Comparison of ENCODE assay signal across 15 cellular contexts in genomic region chr14:55265197-55265596, GRCh38. TPM values are rescaled to one million over a fixed set of nuclear protein-coding genes. Genes with fewer than 3 reads are reported as not detected.
DNase-seq lines count a peak whose midpoint lies in the region; ATAC-seq and TF ChIP-seq lines count a peak whose summit lies in the region.
"Had no signal": no experiment of that assay in that cellular context is flagged by ENCODE, and none has a peak within 500 bp of the region (broad histone marks: within the 10 kb centered on the region; RNA-seq: fewer than 3 reads in every experiment).

No MANE protein-coding gene starts in this region.

- H3K9me3 ChIP-seq in OCI-LY7 (ENCODE audit: low read length) (no peaks in the 10 kb centered on the region), esophagus squamous epithelium (no peaks in the 10 kb centered on the region)
- H3K9me3 ChIP-seq: transverse colon had no signal

- no peaks in the 10 kb centered on the region for H3K79me2 ChIP-seq in OCI-LY7 (ENCODE audit: insufficient read depth, low read depth, low read length)

- no TSS peak for BruUV-seq in OCI-LY7 (replicated peaks; lab: Mats Ljungman, UMichigan)

- no peak for TF ChIP-seq POLR2A in esophagus squamous epithelium (IDR thresholded peaks at IDR 0.05)

- H3K4me3 ChIP-seq in OCI-LY7 (ENCODE audit: low read depth, low read length, poor library complexity, severe bottlenecking) (no peak overlapping the region), esophagus squamous epithelium (no peak overlapping the region)
- H3K4me3 ChIP-seq: spleen, transverse colon had no signal

- peak overlapping the region; percentile 60 for H2AFZ ChIP-seq in OCI-LY7 (ENCODE audit: low read length)

- no peaks in the 10 kb centered on the region for H3K36me3 Mint-ChIP-seq in activated CD4-positive, alpha-beta memory T cell treated with anti-CD3 and anti-CD28 coated beads for 36 hours
- H3K36me3 Mint-ChIP-seq in activated CD4-positive, alpha-beta memory T cell treated with anti-CD3 and anti-CD28 coated beads, Interleukin-2, amount 10 ng/mL, durations not matched to agents 7 days and 5 days (ENCODE audit: low read depth): no peaks in the 10 kb centered on the region
- H3K36me3 Mint-ChIP-seq in naive B cell: peaks cover 0 to 8% of the 10 kb centered on the region in 2 donors
- H3K36me3 Mint-ChIP-seq: T-cell had no signal

- H3K27ac Mint-ChIP-seq in activated CD4-positive, alpha-beta memory T cell treated with anti-CD3 and anti-CD28 coated beads for 36 hours: no peak overlapping the region
- no peak overlapping the region for H3K27ac Mint-ChIP-seq in activated CD4-positive, alpha-beta memory T cell treated with anti-CD3 and anti-CD28 coated beads, Interleukin-2, amount 10 ng/mL, durations not matched to agents 7 days and 5 days
- peak overlapping the region in 3 of 6 donors; percentile 56 to 87 (median 63) for H3K27ac Mint-ChIP-seq in naive B cell
- H3K27ac Mint-ChIP-seq: T-cell had no signal

- H3K4me1 ChIP-seq in OCI-LY7 (ENCODE audit: insufficient read depth, low read length, poor library complexity, severe bottlenecking) (peaks cover 6% of the 10 kb centered on the region), esophagus squamous epithelium (no peaks in the 10 kb centered on the region)
- H3K4me1 ChIP-seq: spleen, transverse colon had no signal

- TF ChIP-seq CTCF in OCI-LY7 (conservative IDR thresholded peaks at IDR 0.05; ENCODE audit: low read length): peak; percentile 37; the same call in 1 of the 2 replicates
- no peak for TF ChIP-seq CTCF in esophagus squamous epithelium (IDR thresholded peaks at IDR 0.05)

- 60 to 65% methylated on average over 4 of the region's 4 CpGs for WGBS in esophagus squamous epithelium, 2 donors

- H3K4me1 Mint-ChIP-seq in activated CD4-positive, alpha-beta memory T cell treated with anti-CD3 and anti-CD28 coated beads for 36 hours (ENCODE audit: low read depth): peaks cover 2% of the 10 kb centered on the region
- no peaks in the 10 kb centered on the region for H3K4me1 Mint-ChIP-seq in activated CD4-positive, alpha-beta memory T cell treated with anti-CD3 and anti-CD28 coated beads, Interleukin-2, amount 10 ng/mL, durations not matched to agents 7 days and 5 days
- peaks cover 0 to 5% (median 0%) of the 10 kb centered on the region in 3 donors for H3K4me1 Mint-ChIP-seq in naive B cell
- H3K4me1 Mint-ChIP-seq: T-cell had no signal

- H3K9me2 ChIP-seq in OCI-LY7 (ENCODE audit: insufficient read depth, low read length): no peaks in the 10 kb centered on the region

- H3K27me3 Mint-ChIP-seq in activated CD4-positive, alpha-beta memory T cell treated with anti-CD3 and anti-CD28 coated beads for 36 hours: peaks cover 6% of the 10 kb centered on the region
- H3K27me3 Mint-ChIP-seq in activated CD4-positive, alpha-beta memory T cell treated with anti-CD3 and anti-CD28 coated beads, Interleukin-2, amount 10 ng/mL, durations not matched to agents 7 days and 5 days: peaks cover 9% of the 10 kb centered on the region
- H3K27me3 Mint-ChIP-seq in naive B cell: peaks cover 0 to 19% (median 12%) of the 10 kb centered on the region in 3 donors
- H3K27me3 Mint-ChIP-seq: T-cell had no signal

- H3K27ac ChIP-seq in OCI-LY7 (ENCODE audit: low read depth, low read length, poor library complexity, severe bottlenecking) (no peak overlapping the region), esophagus squamous epithelium (no peak overlapping the region)
- H3K27ac ChIP-seq: spleen, transverse colon had no signal

- POLR2A ChIA-PET in activated CD4-positive, alpha-beta memory T cell treated with anti-CD3 and anti-CD28 coated beads for 36 hours (lab: Charles Lee): no interaction called here
- POLR2A ChIA-PET in activated CD4-positive, alpha-beta memory T cell treated with anti-CD3 and anti-CD28 coated beads, Interleukin-2, amount 10 ng/mL, durations not matched to agents 7 days and 5 days (lab: Charles Lee): no interaction called here
- POLR2A ChIA-PET in OCI-LY7 (lab: Charles Lee): interaction anchor here (0.6 to 1.3 kb wide), 2 partner anchors 11 to 196 kb away, joined by 4 to 11 read pairs; no protein-coding TSS in a partner anchor

- H4K20me1 ChIP-seq in OCI-LY7 (ENCODE audit: insufficient read depth, low read length): no peaks in the 10 kb centered on the region

- no peak overlapping the region for H3K4me2 ChIP-seq in OCI-LY7 (ENCODE audit: low read length)

- ATAC-seq in HG03342 (IDR thresholded peaks at IDR 0.05; ENCODE audit: unreplicated experiment): peak; percentile 69
- peak; percentile 89 to 91 for ATAC-seq in naive B cell (ENCODE audit: low read depth in 2 of 2)
- ATAC-seq: esophagus mucosa, T-cell had no signal

- peak; percentile 19 for DNase-seq in activated CD4-positive, alpha-beta memory T cell treated with anti-CD3 and anti-CD28 coated beads for 36 hours
- DNase-seq in activated CD4-positive, alpha-beta memory T cell treated with anti-CD3 and anti-CD28 coated beads, Interleukin-2, amount 10 ng/mL, durations not matched to agents 7 days and 5 days: no peak
- DNase-seq in OCI-LY7 (ENCODE audit: low spot score) (peak; percentile 60), naive B cell (peak; percentile 30), EL (no peak), NCI-H1436 treated with DMSO at 0.1 percent for 48 hours (lab: John Stamatoyannopoulos, UW) (no peak), esophagus squamous epithelium (lab: John Stamatoyannopoulos, UW) (no peak)
- DNase-seq: ACHN; mammary epithelial cell; NK-92 treated with Interleukin-12 subunit alpha and Interleukin-12 subunit beta, amount 100 ng/mL, for 24 hours; spleen; transverse colon had no signal

- H3K36me3 ChIP-seq in OCI-LY7 (ENCODE audit: insufficient read depth, low read length) (no peaks in the 10 kb centered on the region), esophagus squamous epithelium (no peaks in the 10 kb centered on the region)
- H3K36me3 ChIP-seq: spleen, transverse colon had no signal

- H3K9me3 Mint-ChIP-seq in activated CD4-positive, alpha-beta memory T cell treated with anti-CD3 and anti-CD28 coated beads for 36 hours: no peaks in the 10 kb centered on the region
- no peaks in the 10 kb centered on the region for H3K9me3 Mint-ChIP-seq in activated CD4-positive, alpha-beta memory T cell treated with anti-CD3 and anti-CD28 coated beads, Interleukin-2, amount 10 ng/mL, durations not matched to agents 7 days and 5 days
- H3K9me3 Mint-ChIP-seq in naive B cell: peaks cover 5 to 13% (median 8%) of the 10 kb centered on the region in 7 donors
- H3K9me3 Mint-ChIP-seq: T-cell had no signal

- H3K4me3 Mint-ChIP-seq in activated CD4-positive, alpha-beta memory T cell treated with anti-CD3 and anti-CD28 coated beads for 36 hours: no peak overlapping the region
- no peak overlapping the region for H3K4me3 Mint-ChIP-seq in activated CD4-positive, alpha-beta memory T cell treated with anti-CD3 and anti-CD28 coated beads, Interleukin-2, amount 10 ng/mL, durations not matched to agents 7 days and 5 days
- H3K4me3 Mint-ChIP-seq in naive B cell: peak overlapping the region in 1 of 8 donors; percentile 31
- H3K4me3 Mint-ChIP-seq: T-cell had no signal

- CTCF ChIA-PET in activated CD4-positive, alpha-beta memory T cell treated with anti-CD3 and anti-CD28 coated beads for 36 hours (lab: Charles Lee): interaction anchor here (1.7 to 3.3 kb wide), 3 partner anchors 20 to 90 kb away, joined by 4 to 14 read pairs (median 5); no protein-coding TSS in a partner anchor
- CTCF ChIA-PET in activated CD4-positive, alpha-beta memory T cell treated with anti-CD3 and anti-CD28 coated beads, Interleukin-2, amount 10 ng/mL, durations not matched to agents 7 days and 5 days (lab: Charles Lee): interaction anchor here (0.9 to 9.9 kb wide), 2 partner anchors 88 to 152 kb away, joined by 3 to 184 read pairs; no protein-coding TSS in a partner anchor
- CTCF ChIA-PET in OCI-LY7 (lab: Charles Lee; ENCODE audit: unreplicated experiment): no interaction called here

- H3K27me3 ChIP-seq in esophagus squamous epithelium: no peaks in the 10 kb centered on the region
- H3K27me3 ChIP-seq: transverse colon had no signal

- intact Hi-C loops in activated CD4-positive, alpha-beta memory T cell treated with anti-CD3 and anti-CD28 coated beads for 36 hours (cut with micrococcal nuclease): no loop called here
- intact Hi-C loops in OCI-LY7 (cut with micrococcal nuclease; ENCODE audit: unreplicated experiment) (no loop called here), esophagus squamous epithelium (cut with DNase I) (no loop called here)

RNA-seq across cellular contexts. Expression of gene FBXO34, which starts 6.0 kb away (rescaled TPM):
- 10 to 100 TPM; 19.8 to 22.0 TPM for total RNA-seq in activated CD4-positive, alpha-beta memory T cell treated with anti-CD3 and anti-CD28 coated beads for 36 hours
- 10 to 100 TPM; 25.1 to 25.5 TPM for total RNA-seq in activated CD4-positive, alpha-beta memory T cell treated with anti-CD3 and anti-CD28 coated beads, Interleukin-2, amount 10 ng/mL, durations not matched to agents 7 days and 5 days
- total RNA-seq in OCI-LY7 (2014; rRNA removed; shearing (Covaris generic)): 26.3 and 28.3 TPM in 2 replicates
- total RNA-seq in OCI-LY7 (2022) (28.8 and 30.9 TPM in 2 replicates), esophagus squamous epithelium (10 to 100 TPM; 33.3 to 43.1 (median 34.5) TPM)
- 10 to 100 TPM; 22.9 to 35.2 (median 26.9) TPM for polyA plus RNA-seq in naive B cell (ENCODE audit: low read depth in 6 of 6)

Comparison
In these comparisons a context has a peak if more than half of its experiments do, and no peak if none do; other contexts are left out.
1. DNase-seq: peak in activated CD4-positive, alpha-beta memory T cell treated with anti-CD3 and anti-CD28 coated beads for 36 hours (single experiment), OCI-LY7 (single experiment) and naive B cell (single experiment); none in activated CD4-positive, alpha-beta memory T cell treated with anti-CD3 and anti-CD28 coated beads, Interleukin-2, amount 10 ng/mL, durations not matched to agents 7 days and 5 days (single experiment), EL (single experiment), NCI-H1436 treated with DMSO at 0.1 percent for 48 hours (single experiment) and esophagus squamous epithelium (single experiment).